Comparison of ENCODE assay signal across 9 cellular contexts in the genomic region with DNA sequence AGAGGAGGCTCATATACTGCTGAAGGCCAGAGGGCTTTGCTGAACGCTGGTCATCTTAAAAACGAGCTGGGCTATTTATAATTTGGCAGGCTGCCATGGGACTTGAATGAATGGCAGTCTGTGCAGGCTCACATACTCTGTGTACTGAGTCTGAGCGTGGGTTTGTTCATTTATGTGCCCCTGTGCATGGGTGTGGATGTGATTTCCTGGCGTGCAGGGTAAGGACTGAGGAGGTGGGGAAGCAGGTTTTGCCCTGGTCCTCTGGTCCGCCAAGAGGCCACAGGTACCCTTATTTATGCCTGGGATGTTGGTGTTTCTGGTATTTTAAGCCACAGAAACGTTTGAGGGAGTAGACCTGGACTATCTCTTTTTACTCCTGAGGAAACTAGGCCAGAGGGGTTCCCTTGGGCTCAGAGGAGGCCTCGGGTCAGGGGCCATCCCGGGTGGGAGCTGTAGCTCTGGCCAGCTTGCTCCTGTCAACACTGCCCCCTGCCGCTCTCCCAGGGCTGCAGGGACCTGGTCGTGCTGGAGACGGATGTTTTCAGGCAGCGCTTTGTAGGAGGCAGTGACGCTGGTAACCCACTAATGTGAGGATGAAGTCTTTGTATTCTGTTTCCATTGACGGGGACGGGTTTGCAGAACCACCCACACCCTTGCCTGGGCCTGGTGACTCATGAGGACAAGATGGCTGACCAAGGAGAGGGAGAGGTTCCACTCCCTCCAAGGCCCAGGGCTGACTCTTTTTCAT.
DNase-seq lines count a peak whose midpoint lies in the region; ATAC-seq and TF ChIP-seq lines count a peak whose summit lies in the region.
"Had no signal": no experiment of that assay in that cellular context is flagged by ENCODE, and none has a peak within 500 bp of the region (broad histone marks: within the 10 kb centered on the region; RNA-seq: fewer than 3 reads in every experiment).

No MANE protein-coding gene starts in this region.

- no peak overlapping the region for H3K4me3 ChIP-seq in fibroblast of villous mesenchyme (ENCODE audit: low read depth, low read length)
- H3K4me3 ChIP-seq: SK-N-MC had no signal

- DNase-seq in EL (peak; percentile 56), RPMI8226 (peak; percentile 64), fibroblast of villous mesenchyme (ENCODE audit: low read depth) (peak; percentile 85), occipital lobe (lab: John Stamatoyannopoulos, UW) (peak; percentile 80), substantia nigra (lab: John Stamatoyannopoulos, UW) (peak in 45 of 49 donors; percentile 16 to 87 (median 63))
- DNase-seq in activated naive CD4-positive, alpha-beta T cell (lab: John Stamatoyannopoulos, UW), result peak; percentile 12 to 53 (median 31)

- peak; percentile 47 for ATAC-seq in HG03159 (IDR thresholded peaks at IDR 0.05; ENCODE audit: unreplicated experiment)
- ATAC-seq in HG02852 (IDR thresholded peaks at IDR 0.05; ENCODE audit: unreplicated experiment), result no peak

- H3K27ac ChIP-seq in substantia nigra (ENCODE audit: low read depth, low read length, poor library complexity, severe bottlenecking), result peak overlapping the region; percentile 76
- H3K27ac ChIP-seq: SK-N-MC had no signal

- peak; percentile 60 for TF ChIP-seq CTCF in fibroblast of villous mesenchyme (IDR thresholded peaks at IDR 0.05; ENCODE audit: insufficient read depth, low read depth, low read length)

Comparison
In these comparisons a context has a peak if more than half of its experiments do, and no peak if none do; other contexts are left out.
1. DNase-seq: peak in every context shown above with its lines; median percentile 85 in fibroblast of villous mesenchyme; 80 in occipital lobe; 64 in RPMI8226; 63 in substantia nigra; 56 in EL; 31 in activated naive CD4-positive, alpha-beta T cell.